ENCODE assay signal across 8 cellular contexts in the genomic region with DNA sequence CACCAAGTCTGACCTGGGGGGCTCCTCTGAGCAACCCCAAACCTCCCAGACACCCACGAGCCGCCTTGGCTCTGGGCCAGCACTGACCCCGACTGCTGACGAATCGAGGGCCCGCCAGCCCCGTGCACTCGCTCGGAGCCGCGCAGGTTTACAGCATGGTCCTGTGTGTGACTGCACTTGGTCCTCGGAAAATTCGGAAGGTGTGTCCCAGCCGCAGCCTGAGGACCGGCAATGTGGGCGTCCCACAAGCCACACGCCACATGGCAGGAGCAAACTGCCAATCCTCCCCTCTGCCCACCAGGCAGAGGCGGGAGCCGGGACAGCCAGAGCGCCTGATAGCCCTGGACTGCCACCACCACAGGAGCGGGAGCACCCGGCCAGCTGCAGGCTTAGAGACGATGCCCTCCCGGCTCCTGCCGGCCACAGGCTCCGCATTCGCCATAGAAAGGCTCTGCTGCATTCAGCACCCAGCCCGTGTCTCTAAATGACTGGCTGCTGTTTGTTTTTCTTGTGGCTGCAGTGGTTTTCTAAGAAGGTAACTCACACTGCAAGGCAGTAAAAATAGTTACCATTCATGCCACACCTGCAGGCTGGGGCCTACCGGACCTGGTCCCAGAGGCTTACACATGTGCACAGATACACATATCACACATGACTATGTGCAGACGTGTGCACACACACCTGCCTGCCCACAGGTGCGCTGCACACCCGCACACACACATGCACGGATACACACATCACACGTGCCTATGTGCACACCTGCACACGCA.
DNase-seq lines count a peak whose midpoint lies in the region; ATAC-seq and TF ChIP-seq lines count a peak whose summit lies in the region.
"Not testable (repeated sequence)": the region's sequence is repeated elsewhere in the genome, so short reads cannot be mapped to it uniquely, and the experiment has no call there.

No MANE protein-coding gene starts in this region.

- not testable (repeated sequence) for H3K4me3 ChIP-seq in GM12865 (ENCODE audit: low read depth, low read length); MM.1S (ENCODE audit: low read length)

- TF ChIP-seq CTCF in GM12865 (IDR thresholded peaks at IDR 0.05; ENCODE audit: insufficient read depth, low read depth, low read length, missing control alignments); MM.1S (IDR thresholded peaks at IDR 0.05; ENCODE audit: low read length): not testable (repeated sequence)

- H3K27me3 ChIP-seq in MM.1S (replicated peaks; ENCODE audit: insufficient read depth, low read length), result not testable (repeated sequence)

- not testable (repeated sequence) for H3K36me3 Mint-ChIP-seq in activated naive CD8-positive, alpha-beta T cell treated with anti-CD3 and anti-CD28 coated beads, Interleukin-2, amount 10 ng/mL, durations not matched to agents 7 days and 5 days; stimulated activated naive B cell treated with anti-CD40 and anti-IgM and Interleukin-4, amounts not matched to agents 10 μg/mL and 1 μg/mL and 100 μg/mL, for 72 hours

- POLR2A ChIA-PET in activated naive CD8-positive, alpha-beta T cell treated with anti-CD3 and anti-CD28 coated beads, Interleukin-2, amount 10 ng/mL, durations not matched to agents 7 days and 5 days (lab: Charles Lee), result not testable (repeated sequence)

- H2AFZ ChIP-seq in MM.1S (ENCODE audit: low read length), result not testable (repeated sequence)

- ATAC-seq in GM21360 (IDR thresholded peaks at IDR 0.05; ENCODE audit: unreplicated experiment), result peak; percentile 35
- ATAC-seq in HG02885 (IDR thresholded peaks at IDR 0.05; ENCODE audit: poor library complexity, unreplicated experiment), result peak; percentile 50
- ATAC-seq in activated naive CD8-positive, alpha-beta T cell treated with anti-CD3 and anti-CD28 coated beads, Interleukin-2, amount 10 ng/mL, durations not matched to agents 7 days and 5 days (ENCODE audit: low read depth), result peak; percentile 24
- peak; percentile 46 to 51 for ATAC-seq in stimulated activated naive B cell treated with anti-CD40 and anti-IgM and Interleukin-4, amounts not matched to agents 10 μg/mL and 1 μg/mL and 100 μg/mL, for 72 hours (replicated peaks)

- H3K4me2 ChIP-seq in MM.1S (ENCODE audit: low read depth, low read length), result not testable (repeated sequence)

- not testable (repeated sequence) for H3K27me3 Mint-ChIP-seq in activated naive CD8-positive, alpha-beta T cell treated with anti-CD3 and anti-CD28 coated beads, Interleukin-2, amount 10 ng/mL, durations not matched to agents 7 days and 5 days; stimulated activated naive B cell treated with anti-CD40 and anti-IgM and Interleukin-4, amounts not matched to agents 10 μg/mL and 1 μg/mL and 100 μg/mL, for 72 hours

- H3K79me2 ChIP-seq in MM.1S (ENCODE audit: low read length), result not testable (repeated sequence)

- not testable (repeated sequence) for H3F3A ChIP-seq in MM.1S (ENCODE audit: insufficient read depth, low read length)

- not testable (repeated sequence) for H3K4me1 Mint-ChIP-seq in activated naive CD8-positive, alpha-beta T cell treated with anti-CD3 and anti-CD28 coated beads, Interleukin-2, amount 10 ng/mL, durations not matched to agents 7 days and 5 days
- peaks cover 5 to 17% of the 10 kb centered on the region in 2 donors for H3K4me1 Mint-ChIP-seq in stimulated activated naive B cell treated with anti-CD40 and anti-IgM and Interleukin-4, amounts not matched to agents 10 μg/mL and 1 μg/mL and 100 μg/mL, for 72 hours

- H3K4me1 ChIP-seq in MM.1S (ENCODE audit: low read length), result not testable (repeated sequence)

- H3K27ac ChIP-seq in MM.1S (ENCODE audit: low read length), result peak overlapping the region; percentile 72; the same call in 1 of the 2 replicates

- DNase-seq in GM12865 (ENCODE audit: low read depth), result peak; percentile 46
- DNase-seq in MM.1S, result peak; percentile 31
- DNase-seq in activated CD4-positive, alpha-beta T cell treated with anti-CD3 and anti-CD28 coated beads, Interleukin-2, amount 50 U/mL, for 1 hour, result peak; percentile 32
- peak; percentile 67 for DNase-seq in activated naive CD8-positive, alpha-beta T cell treated with anti-CD3 and anti-CD28 coated beads, Interleukin-2, amount 10 ng/mL, durations not matched to agents 7 days and 5 days
- DNase-seq in myocyte (ENCODE audit: low read depth), result peak; percentile 2
- DNase-seq in stimulated activated naive B cell treated with anti-CD40 and anti-IgM and Interleukin-4, amounts not matched to agents 10 μg/mL and 1 μg/mL and 100 μg/mL, for 72 hours, result not testable (repeated sequence)

- not testable (repeated sequence) for H3K9me3 Mint-ChIP-seq in activated naive CD8-positive, alpha-beta T cell treated with anti-CD3 and anti-CD28 coated beads, Interleukin-2, amount 10 ng/mL, durations not matched to agents 7 days and 5 days; stimulated activated naive B cell treated with anti-CD40 and anti-IgM and Interleukin-4, amounts not matched to agents 10 μg/mL and 1 μg/mL and 100 μg/mL, for 72 hours

- not testable (repeated sequence) for H4K20me1 ChIP-seq in MM.1S (ENCODE audit: insufficient read depth, low read length)

- not testable (repeated sequence) for H3K4me3 Mint-ChIP-seq in activated naive CD8-positive, alpha-beta T cell treated with anti-CD3 and anti-CD28 coated beads, Interleukin-2, amount 10 ng/mL, durations not matched to agents 7 days and 5 days; stimulated activated naive B cell treated with anti-CD40 and anti-IgM and Interleukin-4, amounts not matched to agents 10 μg/mL and 1 μg/mL and 100 μg/mL, for 72 hours

- H3K36me3 ChIP-seq in MM.1S (replicated peaks; ENCODE audit: insufficient read depth, low read length), result not testable (repeated sequence)

- H3K27ac Mint-ChIP-seq in activated naive CD8-positive, alpha-beta T cell treated with anti-CD3 and anti-CD28 coated beads, Interleukin-2, amount 10 ng/mL, durations not matched to agents 7 days and 5 days; stimulated activated naive B cell treated with anti-CD40 and anti-IgM and Interleukin-4, amounts not matched to agents 10 μg/mL and 1 μg/mL and 100 μg/mL, for 72 hours: not testable (repeated sequence)

- not testable (repeated sequence) for H3K9me3 ChIP-seq in MM.1S (replicated peaks; ENCODE audit: insufficient read depth, low read length)

- not testable (repeated sequence) for H3K9ac ChIP-seq in MM.1S (ENCODE audit: low read length)

- not testable (repeated sequence) for H3K9me2 ChIP-seq in MM.1S (replicated peaks; ENCODE audit: insufficient read depth, low read length)
